2 cellular contexts compared by ENCODE assay signal in the genomic region with DNA sequence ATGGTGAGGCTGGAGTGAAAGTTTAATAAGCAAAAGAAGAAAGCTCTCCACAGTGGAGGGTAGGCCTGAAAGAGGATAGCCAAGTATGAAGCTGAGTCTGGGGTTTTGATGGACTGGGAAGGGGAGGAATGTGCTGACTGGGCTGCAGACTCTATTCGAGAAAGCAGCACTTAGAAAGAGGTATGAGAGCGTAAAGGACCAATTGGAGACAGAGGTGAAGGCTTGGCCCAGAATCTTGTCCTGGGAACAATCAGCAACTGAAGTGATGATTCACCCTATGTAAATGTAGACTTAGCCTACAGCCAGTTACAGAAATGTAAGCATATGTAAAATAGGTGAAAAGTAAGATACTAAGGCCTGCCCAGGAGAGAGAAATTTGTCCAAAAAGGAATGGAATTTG.
TF ChIP-seq lines count a peak whose summit lies in the region.

No MANE protein-coding gene starts in this region.

TF ChIP-seq in GM23338, 12 proteins besides CTCF, POLR2A, EP300 and RAD21 (continued from another document):
- TF ChIP-seq EZH2 (IDR thresholded peaks at IDR 0.05; ENCODE audit: low read depth, unreplicated experiment) = no peak
- TF ChIP-seq POLR2AphosphoS5 (IDR thresholded peaks at IDR 0.05; ENCODE audit: low read depth) = no peak
- TF ChIP-seq, protein P1, sequence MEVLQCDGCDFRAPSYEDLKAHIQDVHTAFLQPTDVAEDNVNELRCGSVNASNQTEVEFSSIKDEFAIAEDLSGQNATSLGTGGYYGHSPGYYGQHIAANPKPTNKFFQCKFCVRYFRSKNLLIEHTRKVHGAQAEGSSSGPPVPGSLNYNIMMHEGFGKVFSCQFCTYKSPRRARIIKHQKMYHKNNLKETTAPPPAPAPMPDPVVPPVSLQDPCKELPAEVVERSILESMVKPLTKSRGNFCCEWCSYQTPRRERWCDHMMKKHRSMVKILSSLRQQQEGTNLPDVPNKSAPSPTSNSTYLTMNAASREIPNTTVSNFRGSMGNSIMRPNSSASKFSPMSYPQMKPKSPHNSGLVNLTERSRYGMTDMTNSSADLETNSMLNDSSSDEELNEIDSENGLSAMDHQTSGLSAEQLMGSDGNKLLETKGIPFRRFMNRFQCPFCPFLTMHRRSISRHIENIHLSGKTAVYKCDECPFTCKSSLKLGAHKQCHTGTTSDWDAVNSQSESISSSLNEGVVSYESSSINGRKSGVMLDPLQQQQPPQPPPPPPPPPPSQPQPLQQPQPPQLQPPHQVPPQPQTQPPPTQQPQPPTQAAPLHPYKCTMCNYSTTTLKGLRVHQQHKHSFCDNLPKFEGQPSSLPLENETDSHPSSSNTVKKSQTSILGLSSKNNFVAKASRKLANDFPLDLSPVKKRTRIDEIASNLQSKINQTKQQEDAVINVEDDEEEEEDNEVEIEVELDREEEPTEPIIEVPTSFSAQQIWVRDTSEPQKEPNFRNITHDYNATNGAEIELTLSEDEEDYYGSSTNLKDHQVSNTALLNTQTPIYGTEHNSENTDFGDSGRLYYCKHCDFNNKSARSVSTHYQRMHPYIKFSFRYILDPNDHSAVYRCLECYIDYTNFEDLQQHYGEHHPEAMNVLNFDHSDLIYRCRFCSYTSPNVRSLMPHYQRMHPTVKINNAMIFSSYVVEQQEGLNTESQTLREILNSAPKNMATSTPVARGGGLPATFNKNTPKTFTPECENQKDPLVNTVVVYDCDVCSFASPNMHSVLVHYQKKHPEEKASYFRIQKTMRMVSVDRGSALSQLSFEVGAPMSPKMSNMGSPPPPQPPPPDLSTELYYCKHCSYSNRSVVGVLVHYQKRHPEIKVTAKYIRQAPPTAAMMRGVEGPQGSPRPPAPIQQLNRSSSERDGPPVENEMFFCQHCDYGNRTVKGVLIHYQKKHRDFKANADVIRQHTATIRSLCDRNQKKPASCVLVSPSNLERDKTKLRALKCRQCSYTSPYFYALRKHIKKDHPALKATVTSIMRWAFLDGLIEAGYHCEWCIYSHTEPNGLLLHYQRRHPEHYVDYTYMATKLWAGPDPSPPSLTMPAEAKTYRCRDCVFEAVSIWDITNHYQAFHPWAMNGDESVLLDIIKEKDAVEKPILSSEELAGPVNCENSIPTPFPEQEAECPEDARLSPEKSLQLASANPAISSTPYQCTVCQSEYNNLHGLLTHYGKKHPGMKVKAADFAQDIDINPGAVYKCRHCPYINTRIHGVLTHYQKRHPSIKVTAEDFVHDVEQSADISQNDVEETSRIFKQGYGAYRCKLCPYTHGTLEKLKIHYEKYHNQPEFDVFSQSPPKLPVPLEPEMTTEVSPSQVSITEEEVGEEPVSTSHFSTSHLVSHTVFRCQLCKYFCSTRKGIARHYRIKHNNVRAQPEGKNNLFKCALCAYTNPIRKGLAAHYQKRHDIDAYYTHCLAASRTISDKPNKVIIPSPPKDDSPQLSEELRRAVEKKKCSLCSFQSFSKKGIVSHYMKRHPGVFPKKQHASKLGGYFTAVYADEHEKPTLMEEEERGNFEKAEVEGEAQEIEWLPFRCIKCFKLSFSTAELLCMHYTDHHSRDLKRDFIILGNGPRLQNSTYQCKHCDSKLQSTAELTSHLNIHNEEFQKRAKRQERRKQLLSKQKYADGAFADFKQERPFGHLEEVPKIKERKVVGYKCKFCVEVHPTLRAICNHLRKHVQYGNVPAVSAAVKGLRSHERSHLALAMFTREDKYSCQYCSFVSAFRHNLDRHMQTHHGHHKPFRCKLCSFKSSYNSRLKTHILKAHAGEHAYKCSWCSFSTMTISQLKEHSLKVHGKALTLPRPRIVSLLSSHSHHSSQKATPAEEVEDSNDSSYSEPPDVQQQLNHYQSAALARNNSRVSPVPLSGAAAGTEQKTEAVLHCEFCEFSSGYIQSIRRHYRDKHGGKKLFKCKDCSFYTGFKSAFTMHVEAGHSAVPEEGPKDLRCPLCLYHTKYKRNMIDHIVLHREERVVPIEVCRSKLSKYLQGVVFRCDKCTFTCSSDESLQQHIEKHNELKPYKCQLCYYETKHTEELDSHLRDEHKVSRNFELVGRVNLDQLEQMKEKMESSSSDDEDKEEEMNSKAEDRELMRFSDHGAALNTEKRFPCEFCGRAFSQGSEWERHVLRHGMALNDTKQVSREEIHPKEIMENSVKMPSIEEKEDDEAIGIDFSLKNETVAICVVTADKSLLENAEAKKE (CRISPR knock-in tag; IDR thresholded peaks at IDR 0.05) = no peak
- no peak for TF ChIP-seq ZNF331 (CRISPR knock-in tag; IDR thresholded peaks at IDR 0.05; ENCODE audit: low read depth)
- TF ChIP-seq, protein P2, sequence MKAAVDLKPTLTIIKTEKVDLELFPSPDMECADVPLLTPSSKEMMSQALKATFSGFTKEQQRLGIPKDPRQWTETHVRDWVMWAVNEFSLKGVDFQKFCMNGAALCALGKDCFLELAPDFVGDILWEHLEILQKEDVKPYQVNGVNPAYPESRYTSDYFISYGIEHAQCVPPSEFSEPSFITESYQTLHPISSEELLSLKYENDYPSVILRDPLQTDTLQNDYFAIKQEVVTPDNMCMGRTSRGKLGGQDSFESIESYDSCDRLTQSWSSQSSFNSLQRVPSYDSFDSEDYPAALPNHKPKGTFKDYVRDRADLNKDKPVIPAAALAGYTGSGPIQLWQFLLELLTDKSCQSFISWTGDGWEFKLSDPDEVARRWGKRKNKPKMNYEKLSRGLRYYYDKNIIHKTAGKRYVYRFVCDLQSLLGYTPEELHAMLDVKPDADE (IDR thresholded peaks at IDR 0.05) = no peak
- no peak for TF ChIP-seq JUNB (IDR thresholded peaks at IDR 0.05; ENCODE audit: unreplicated experiment)

TF ChIP-seq in WTC11, 78 proteins besides CTCF, POLR2A, EP300 and RAD21 (continued from another document):
- TF ChIP-seq, protein P3, sequence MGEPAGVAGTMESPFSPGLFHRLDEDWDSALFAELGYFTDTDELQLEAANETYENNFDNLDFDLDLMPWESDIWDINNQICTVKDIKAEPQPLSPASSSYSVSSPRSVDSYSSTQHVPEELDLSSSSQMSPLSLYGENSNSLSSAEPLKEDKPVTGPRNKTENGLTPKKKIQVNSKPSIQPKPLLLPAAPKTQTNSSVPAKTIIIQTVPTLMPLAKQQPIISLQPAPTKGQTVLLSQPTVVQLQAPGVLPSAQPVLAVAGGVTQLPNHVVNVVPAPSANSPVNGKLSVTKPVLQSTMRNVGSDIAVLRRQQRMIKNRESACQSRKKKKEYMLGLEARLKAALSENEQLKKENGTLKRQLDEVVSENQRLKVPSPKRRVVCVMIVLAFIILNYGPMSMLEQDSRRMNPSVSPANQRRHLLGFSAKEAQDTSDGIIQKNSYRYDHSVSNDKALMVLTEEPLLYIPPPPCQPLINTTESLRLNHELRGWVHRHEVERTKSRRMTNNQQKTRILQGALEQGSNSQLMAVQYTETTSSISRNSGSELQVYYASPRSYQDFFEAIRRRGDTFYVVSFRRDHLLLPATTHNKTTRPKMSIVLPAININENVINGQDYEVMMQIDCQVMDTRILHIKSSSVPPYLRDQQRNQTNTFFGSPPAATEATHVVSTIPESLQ (CRISPR knock-in tag; IDR thresholded peaks at IDR 0.05) = no peak
- no peak for TF ChIP-seq JAZF1 (CRISPR knock-in tag; IDR thresholded peaks at IDR 0.05)
- TF ChIP-seq, protein P4, sequence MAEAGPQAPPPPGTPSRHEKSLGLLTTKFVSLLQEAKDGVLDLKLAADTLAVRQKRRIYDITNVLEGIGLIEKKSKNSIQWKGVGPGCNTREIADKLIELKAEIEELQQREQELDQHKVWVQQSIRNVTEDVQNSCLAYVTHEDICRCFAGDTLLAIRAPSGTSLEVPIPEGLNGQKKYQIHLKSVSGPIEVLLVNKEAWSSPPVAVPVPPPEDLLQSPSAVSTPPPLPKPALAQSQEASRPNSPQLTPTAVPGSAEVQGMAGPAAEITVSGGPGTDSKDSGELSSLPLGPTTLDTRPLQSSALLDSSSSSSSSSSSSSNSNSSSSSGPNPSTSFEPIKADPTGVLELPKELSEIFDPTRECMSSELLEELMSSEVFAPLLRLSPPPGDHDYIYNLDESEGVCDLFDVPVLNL (CRISPR knock-in tag; IDR thresholded peaks at IDR 0.05; ENCODE audit: borderline replicate concordance, low read depth) = no peak
- TF ChIP-seq NR1H2 (CRISPR knock-in tag; IDR thresholded peaks at IDR 0.05) = no peak
- no peak for TF ChIP-seq NFATC4 (CRISPR knock-in tag; IDR thresholded peaks at IDR 0.05)
- no peak for TF ChIP-seq ZBTB21 (CRISPR knock-in tag; IDR thresholded peaks at IDR 0.05; ENCODE audit: borderline replicate concordance)
- TF ChIP-seq, protein P5, sequence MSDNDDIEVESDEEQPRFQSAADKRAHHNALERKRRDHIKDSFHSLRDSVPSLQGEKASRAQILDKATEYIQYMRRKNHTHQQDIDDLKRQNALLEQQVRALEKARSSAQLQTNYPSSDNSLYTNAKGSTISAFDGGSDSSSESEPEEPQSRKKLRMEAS (CRISPR knock-in tag; IDR thresholded peaks at IDR 0.05) = no peak
- TF ChIP-seq ZNF671 (CRISPR knock-in tag; IDR thresholded peaks at IDR 0.05) = no peak
- no peak for TF ChIP-seq ZNF396 (CRISPR knock-in tag; IDR thresholded peaks at IDR 0.05; ENCODE audit: borderline replicate concordance)
- TF ChIP-seq TEAD4 (CRISPR knock-in tag; IDR thresholded peaks at IDR 0.05) = no peak
- TF ChIP-seq PRRX2 (CRISPR knock-in tag; IDR thresholded peaks at IDR 0.05) = no peak
- TF ChIP-seq SOX15 (CRISPR knock-in tag; IDR thresholded peaks at IDR 0.05) = no peak
